Comparison of ENCODE assay signal across 19 cellular contexts in the genomic region with DNA sequence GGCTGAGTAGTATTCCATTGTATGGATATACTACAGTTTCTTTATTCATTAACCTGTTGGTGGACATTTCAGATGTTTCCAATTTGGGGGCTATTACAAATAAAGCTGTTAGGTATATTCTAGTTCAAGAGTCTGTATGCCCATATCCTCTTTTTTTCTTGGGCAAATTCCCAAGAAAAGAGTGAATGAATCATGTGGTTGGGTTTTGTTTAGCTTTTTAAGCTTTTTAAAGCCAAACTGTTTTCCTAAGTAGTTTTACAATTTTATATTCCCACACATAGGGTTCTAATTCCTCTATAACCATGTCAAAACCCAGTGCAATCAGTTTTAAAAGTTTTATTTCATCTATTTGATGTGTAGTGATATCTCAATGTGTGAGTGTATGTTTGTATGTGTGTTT.
"Had no signal": no experiment of that assay in that cellular context is flagged by ENCODE, and none has a peak within 500 bp of the region (broad histone marks: within the 10 kb centered on the region; RNA-seq: fewer than 3 reads in every experiment).

No MANE protein-coding gene starts in this region.

- H3K4me1 ChIP-seq: foreskin keratinocyte, left ventricle myocardium inferior, neural progenitor cell, tibial artery had no signal

- H3K9ac ChIP-seq: neural progenitor cell had no signal

- H3K36me3 ChIP-seq: neural progenitor cell, tibial artery had no signal

- ATAC-seq: activated CD8-positive, alpha-beta T cell treated with anti-CD3 and anti-CD28 coated beads, Interleukin-2, amount 10 ng/mL, durations not matched to agents 7 days and 5 days; foreskin keratinocyte; mucosa of descending colon; naive thymus-derived CD4-positive, alpha-beta T cell had no signal

- H3K27me3 ChIP-seq: foreskin keratinocyte, neural progenitor cell, tibial artery had no signal

- H2AFZ ChIP-seq: neural progenitor cell had no signal

- H3K4me2 ChIP-seq: neural progenitor cell had no signal

- DNase-seq: activated CD4-positive, alpha-beta T cell treated with anti-CD3 and anti-CD28 coated beads, Interleukin-2, amount 10 ng/mL, durations not matched to agents 7 days and 5 days; activated CD8-positive, alpha-beta T cell treated with anti-CD3 and anti-CD28 coated beads, Interleukin-2, amount 10 ng/mL, durations not matched to agents 7 days and 5 days; activated naive CD4-positive, alpha-beta T cell treated with anti-CD3 and anti-CD28 coated beads for 36 hours; activated T-cell treated with anti-CD3 and anti-CD28 coated beads, Interleukin-2, amount 50 U/mL, for 24 hours; aorta; effector CD4-positive, alpha-beta T cell; foreskin keratinocyte; hypothalamus; islet precursor cell; left ventricle myocardium inferior; mammary epithelial cell; mucosa of descending colon; naive thymus-derived CD4-positive, alpha-beta T cell; stimulated activated CD4-positive, alpha-beta T cell treated with anti-CD3 and anti-CD28 coated beads, Interleukin-2, amount 100 ng/mL, for 24 hours; stimulated activated naive CD4-positive, alpha-beta T cell treated with Interleukin-2 at 50 U/mL for 16 hours; substantia nigra; T-helper 9 cell; tibial artery had no signal

- H3K4me3 ChIP-seq: left ventricle myocardium inferior, mucosa of descending colon, neural progenitor cell, tibial artery had no signal

- H3K9me3 ChIP-seq: mucosa of descending colon, tibial artery had no signal

- H3K27ac ChIP-seq: foreskin keratinocyte, left ventricle myocardium inferior, neural progenitor cell, tibial artery had no signal
